Comparison of ENCODE assay signal across 8 cellular contexts in the genomic region with DNA sequence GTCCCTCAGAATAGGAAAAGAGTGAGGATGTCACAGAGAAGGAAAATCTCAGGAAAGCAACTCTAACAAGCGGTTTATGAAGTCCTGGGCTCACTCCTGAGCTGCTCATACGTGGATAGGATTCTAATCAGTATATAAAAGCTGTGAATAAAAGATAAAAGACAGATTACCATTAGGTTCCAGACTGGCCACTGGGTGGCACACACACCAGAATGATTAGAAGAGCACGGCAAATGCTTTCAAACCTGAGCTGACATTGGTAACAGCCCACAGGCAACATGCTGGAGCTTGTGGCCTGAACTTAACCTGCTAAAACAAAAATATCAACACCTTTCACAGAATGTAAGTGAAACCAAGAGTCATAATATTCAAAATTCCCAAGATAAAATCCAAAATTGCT.
DNase-seq lines count a peak whose midpoint lies in the region; ATAC-seq and TF ChIP-seq lines count a peak whose summit lies in the region.

No MANE protein-coding gene starts in this region.

- no peaks in the 10 kb centered on the region for H3K27me3 ChIP-seq in left lung

- no peaks in the 10 kb centered on the region for H3K4me1 ChIP-seq in left lung

- H3K4me3 ChIP-seq in AG10803 (ENCODE audit: low read length): no peak overlapping the region
- H3K4me3 ChIP-seq in left lung: no peak overlapping the region

- TF ChIP-seq CTCF in AG10803 (conservative IDR thresholded peaks at IDR 0.05; ENCODE audit: low read length) (peak; percentile 39; the same call in 1 of the 2 replicates), GM12874 (IDR thresholded peaks at IDR 0.05; ENCODE audit: insufficient read depth, low read depth, low read length) (peak; percentile 46; the same call in 1 of the 2 replicates), LNCAP (IDR thresholded peaks at IDR 0.05) (peak; percentile 40; the same call in 1 of the 2 replicates), left lung (IDR thresholded peaks at IDR 0.05) (no peak)

- no peaks in the 10 kb centered on the region for H3K9me3 ChIP-seq in left lung

- intact Hi-C loops in left lung (cut with DNase I): no loop called here

- peak; percentile 69 for ATAC-seq in left lung
- no peak for ATAC-seq in HG03108 (IDR thresholded peaks at IDR 0.05; ENCODE audit: unreplicated experiment)

- no peak overlapping the region for H3K27ac ChIP-seq in left lung

- peak; percentile 3 for DNase-seq in AG10803 (ENCODE audit: low read depth)
- peak; percentile 11 to 30 for DNase-seq in activated CD4-positive, alpha-beta T cell treated with anti-CD3 and anti-CD28 coated beads, Interleukin-2, amount 50 U/mL, for 48 hours
- DNase-seq in left lung: no peak
- DNase-seq in 8988T: no peak
- no peak for DNase-seq in DMS79 treated with DMSO at 0.1 percent for 48 hours (lab: John Stamatoyannopoulos, UW)

- H3K36me3 ChIP-seq in left lung: no peaks in the 10 kb centered on the region

Comparison
In these comparisons a context has a peak if more than half of its experiments do, and no peak if none do; other contexts are left out.
1. DNase-seq: peak in AG10803 (single experiment) and activated CD4-positive, alpha-beta T cell treated with anti-CD3 and anti-CD28 coated beads, Interleukin-2, amount 50 U/mL, for 48 hours (2 of 2); none in left lung (0 of 2), 8988T (single experiment) and DMS79 treated with DMSO at 0.1 percent for 48 hours (single experiment).
2. CTCF ChIP-seq: peak in AG10803 (single experiment), GM12874 (single experiment) and LNCAP (single experiment); none in left lung (0 of 2).